ENCODE assay signal across 9 cellular contexts in genomic region chr5:54902817-54903473, GRCh38.
A peak's percentile ranks its signal among the peaks of the same experiment; 100 is the strongest.
DNase-seq lines count a peak whose midpoint lies in the region; ATAC-seq, FAIRE-seq and TF ChIP-seq lines count a peak whose summit lies in the region.
"Had no signal": no experiment of that assay in that cellular context is flagged by ENCODE, and none has a peak within 500 bp of the region (broad histone marks: within the 10 kb centered on the region; RNA-seq: fewer than 3 reads in every experiment).

No MANE protein-coding gene starts in this region.

- H3K27me3 Mint-ChIP-seq in CD4-positive, alpha-beta T cell: peaks cover 23% of the 10 kb centered on the region

- no peak overlapping the region for H2AFZ ChIP-seq in HepG2 (ENCODE audit: low read length)

- no peak overlapping the region for H3K27ac ChIP-seq in CD4-positive, alpha-beta T cell (ENCODE audit: low read depth, low read length)
- peak overlapping the region; percentile 76 for H3K27ac ChIP-seq in SK-N-MC
- no peak overlapping the region for H3K27ac ChIP-seq in left lung
- H3K27ac ChIP-seq in HepG2 (ENCODE audit: extremely low read length, insufficient read depth, low read length): no peak overlapping the region

- peaks cover 0 to 11% of the 10 kb centered on the region in 2 donors for H3K4me1 ChIP-seq in left lung
- no peaks in the 10 kb centered on the region for H3K4me1 ChIP-seq in HepG2 (ENCODE audit: insufficient read depth, low read length)

- CTCF ChIA-PET in CD4-positive, alpha-beta T cell (lab: Charles Lee): no interaction called here
- CTCF ChIA-PET in HepG2 (lab: Yijun Ruan, JAX; ENCODE audit: low intra/inter-chr PET ratio, low total read pairs): no interaction called here

- H3K4me3 ChIP-seq in SK-N-MC (peak overlapping the region; percentile 37), left lung (no peak overlapping the region), HepG2 (replicated peaks in 1 of 3; ENCODE audit: insufficient read depth in 1 of 3, low read depth in 2 of 3, low read length in 3 of 3) (no peak overlapping the region)

- H3K9me3 Mint-ChIP-seq in CD4-positive, alpha-beta T cell: no peaks in the 10 kb centered on the region

- in situ Hi-C loops in HepG2 (cut with HindIII; ENCODE audit: extremely low pct_ligation_motif_present, low pct_unique_long_range_greater_than_20kb): no loop called here

- 2% methylated on average over 2 of the region's 2 CpGs for WGBS in HepG2 (ENCODE audit: low lambda C conversion rate)

- TF ChIP-seq EP300 in HepG2 (IDR thresholded peaks at IDR 0.05; ENCODE audit: low read depth in 2 of 2, low read length in 2 of 2): no peak
- no peak for TF ChIP-seq EP300 in HepG2 (CRISPR knock-in tag; IDR thresholded peaks at IDR 0.05; ENCODE audit: borderline replicate concordance)

- no peak for TF ChIP-seq CTCF in CD4-positive, alpha-beta T cell (IDR thresholded peaks at IDR 0.05)
- TF ChIP-seq CTCF in left lung (IDR thresholded peaks at IDR 0.05) (no peak), HepG2 (CRISPR knock-in tag; IDR thresholded peaks at IDR 0.05) (no peak)

- FAIRE-seq in HepG2 (lab: Jason Lieb, UNC): no peak
- FAIRE-seq: H1 had no signal

- H3K9me3 ChIP-seq in CD4-positive, alpha-beta T cell (ENCODE audit: control insufficient read depth, low read length): no peaks in the 10 kb centered on the region
- no peaks in the 10 kb centered on the region for H3K9me3 ChIP-seq in SK-N-MC (ENCODE audit: low read depth, low read length)
- H3K9me3 ChIP-seq in left lung: no peaks in the 10 kb centered on the region
- no peaks in the 10 kb centered on the region for H3K9me3 ChIP-seq in HepG2 (ENCODE audit: low read length)

- intact Hi-C loops in CD4-positive, alpha-beta T cell (cut with DNase I, micrococcal nuclease): no loop called here
- intact Hi-C loops in left lung (cut with DNase I): loop anchor here in 1 of 2 donors (10.0 kb wide), 1 partner anchor 242 kb away; no protein-coding TSS in a partner anchor
- intact Hi-C loops in HepG2 (cut with micrococcal nuclease; ENCODE audit: unreplicated experiment): no loop called here

- H3K4me3 Mint-ChIP-seq in CD4-positive, alpha-beta T cell: no peak overlapping the region

- peaks cover 9% of the 10 kb centered on the region for H3K4me1 Mint-ChIP-seq in CD4-positive, alpha-beta T cell (ENCODE audit: low read depth)

- H4K20me1 ChIP-seq in HepG2 (ENCODE audit: insufficient read depth, low read length): no peaks in the 10 kb centered on the region

- POLR2A ChIA-PET in CD4-positive, alpha-beta T cell (lab: Charles Lee): interaction anchor here (1.7 kb wide), 1 partner anchor 257 kb away, joined by 4 read pairs; the partner anchor contains the start of gene GPX8
- POLR2A ChIA-PET in HepG2 (lab: Yijun Ruan, JAX): no interaction called here

- TF ChIP-seq POLR2A in HepG2 (IDR thresholded peaks at IDR 0.05; ENCODE audit: insufficient read depth in 1 of 2, low read depth in 2 of 2, low read length in 2 of 2): no peak

- DNase-seq in CD4-positive, alpha-beta T cell: no peak
- DNase-seq in SK-N-MC (ENCODE audit: low read depth, low spot score) (peak; percentile 53), left lung (no peak), NCI-H1105 (lab: John Stamatoyannopoulos, UW) (no peak), HepG2 (ENCODE audit: low spot score) (no peak), epidermal melanocyte (ENCODE audit: insufficient read length, low spot score) (no peak)

- H3K36me3 ChIP-seq in SK-N-MC (ENCODE audit: insufficient read depth, low read length) (no peaks in the 10 kb centered on the region), left lung (no peaks in the 10 kb centered on the region), HepG2 (replicated peaks in 1 of 2; ENCODE audit: control insufficient read depth in 1 of 2, insufficient read depth in 2 of 2, low read length in 2 of 2) (no peaks in the 10 kb centered on the region)

- no peaks in the 10 kb centered on the region for H3K36me3 Mint-ChIP-seq in CD4-positive, alpha-beta T cell (ENCODE audit: low read depth)

- no peaks in the 10 kb centered on the region for H3K79me2 ChIP-seq in HepG2 (ENCODE audit: insufficient read depth, low read length)

- peak; percentile 58 for ATAC-seq in CD4-positive, alpha-beta T cell (ENCODE audit: poor library complexity)
- ATAC-seq in GM19328 (IDR thresholded peaks at IDR 0.05; ENCODE audit: unreplicated experiment) (peak; percentile 100), HG03196 (IDR thresholded peaks at IDR 0.05; ENCODE audit: unreplicated experiment) (peak; percentile 100), left lung (peak; percentile 18), HepG2 (no peak)

- H3K4me2 ChIP-seq in HepG2 (ENCODE audit: low read depth, low read length): no peak overlapping the region

- BruUV-seq in HepG2 (replicated peaks; lab: Mats Ljungman, UMichigan): no TSS peak

- H3K27me3 ChIP-seq in CD4-positive, alpha-beta T cell (ENCODE audit: control insufficient read depth, insufficient read depth, low read length): peaks cover 8% of the 10 kb centered on the region
- no peaks in the 10 kb centered on the region for H3K27me3 ChIP-seq in left lung
- H3K27me3 ChIP-seq in HepG2 (ENCODE audit: control insufficient read depth in 1 of 2, insufficient read depth in 2 of 2, low read length in 2 of 2): no peaks in the 10 kb centered on the region

- peak overlapping the region; percentile 34 for H3K9ac ChIP-seq in SK-N-MC (ENCODE audit: insufficient read length)
- no peak overlapping the region for H3K9ac ChIP-seq in HepG2 (ENCODE audit: insufficient read depth, low read depth, low read length)

- no peak for TF ChIP-seq RAD21 in HepG2 (CRISPR knock-in tag; IDR thresholded peaks at IDR 0.05)

- no peak overlapping the region for H3K27ac Mint-ChIP-seq in CD4-positive, alpha-beta T cell

TF ChIP-seq in HepG2, 621 proteins besides CTCF, POLR2A, EP300 and RAD21:
- TF ChIP-seq RBM39 (IDR thresholded peaks at IDR 0.05; ENCODE audit: low read depth, low read length, poor library complexity, severe bottlenecking) (no peak), RFXANK (CRISPR knock-in tag; IDR thresholded peaks at IDR 0.05) (no peak), TRIM24 (CRISPR knock-in tag; IDR thresholded peaks at IDR 0.05) (no peak), ZNF335 (CRISPR knock-in tag; IDR thresholded peaks at IDR 0.05) (no peak), GABPA (IDR thresholded peaks at IDR 0.05; ENCODE audit: low read depth, low read length) (no peak), GABPA (CRISPR knock-in tag; IDR thresholded peaks at IDR 0.05; ENCODE audit: low read depth) (no peak), DDIT3 (CRISPR knock-in tag; IDR thresholded peaks at IDR 0.05) (no peak)
- TF ChIP-seq, protein P1, sequence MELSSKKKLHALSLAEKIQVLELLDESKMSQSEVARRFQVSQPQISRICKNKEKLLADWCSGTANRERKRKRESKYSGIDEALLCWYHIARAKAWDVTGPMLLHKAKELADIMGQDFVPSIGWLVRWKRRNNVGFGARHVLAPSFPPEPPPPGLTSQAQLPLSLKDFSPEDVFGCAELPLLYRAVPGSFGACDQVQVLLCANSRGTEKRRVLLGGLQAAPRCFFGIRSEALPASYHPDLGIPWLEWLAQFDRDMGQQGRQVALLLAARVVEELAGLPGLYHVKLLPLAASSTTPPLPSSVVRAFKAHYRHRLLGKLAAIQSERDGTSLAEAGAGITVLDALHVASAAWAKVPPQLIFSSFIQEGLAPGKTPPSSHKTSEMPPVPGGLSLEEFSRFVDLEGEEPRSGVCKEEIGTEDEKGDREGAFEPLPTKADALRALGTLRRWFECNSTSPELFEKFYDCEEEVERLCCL (CRISPR knock-in tag; IDR thresholded peaks at IDR 0.05; ENCODE audit: borderline replicate concordance): no peak
- TF ChIP-seq, protein P2, sequence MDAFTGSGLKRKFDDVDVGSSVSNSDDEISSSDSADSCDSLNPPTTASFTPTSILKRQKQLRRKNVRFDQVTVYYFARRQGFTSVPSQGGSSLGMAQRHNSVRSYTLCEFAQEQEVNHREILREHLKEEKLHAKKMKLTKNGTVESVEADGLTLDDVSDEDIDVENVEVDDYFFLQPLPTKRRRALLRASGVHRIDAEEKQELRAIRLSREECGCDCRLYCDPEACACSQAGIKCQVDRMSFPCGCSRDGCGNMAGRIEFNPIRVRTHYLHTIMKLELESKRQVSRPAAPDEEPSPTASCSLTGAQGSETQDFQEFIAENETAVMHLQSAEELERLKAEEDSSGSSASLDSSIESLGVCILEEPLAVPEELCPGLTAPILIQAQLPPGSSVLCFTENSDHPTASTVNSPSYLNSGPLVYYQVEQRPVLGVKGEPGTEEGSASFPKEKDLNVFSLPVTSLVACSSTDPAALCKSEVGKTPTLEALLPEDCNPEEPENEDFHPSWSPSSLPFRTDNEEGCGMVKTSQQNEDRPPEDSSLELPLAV (CRISPR knock-in tag; conservative IDR thresholded peaks at IDR 0.05; ENCODE audit: low read depth): no peak
